17 cellular contexts compared by ENCODE assay signal in genomic region chr17:73335591-73336503, GRCh38. TPM values are rescaled to one million over a fixed set of nuclear protein-coding genes. Genes with fewer than 3 reads are reported as not detected.
DNase-seq lines count a peak whose midpoint lies in the region; TF ChIP-seq lines count a peak whose summit lies in the region.
"Had no signal": no experiment of that assay in that cellular context is flagged by ENCODE, and none has a peak within 500 bp of the region (broad histone marks: within the 10 kb centered on the region; RNA-seq: fewer than 3 reads in every experiment).

No MANE protein-coding gene starts in this region.

- H3K9me3 ChIP-seq in esophagus squamous epithelium: no peaks in the 10 kb centered on the region
- H3K9me3 ChIP-seq: neutrophil, right atrium auricular region, tibial artery had no signal

- peaks cover 13 to 73% (median 49%) of the 10 kb centered on the region in 3 donors for H3K4me1 ChIP-seq in esophagus squamous epithelium

- H3K27me3 ChIP-seq in esophagus squamous epithelium (no peaks in the 10 kb centered on the region), brain microvascular endothelial cell (replicated peaks) (no peaks in the 10 kb centered on the region)
- H3K27me3 ChIP-seq: neutrophil, right atrium auricular region, tibial artery had no signal

- 42 to 47% methylated on average over 13 of the region's 13 CpGs for WGBS in esophagus squamous epithelium, 2 donors

- TF ChIP-seq CTCF in esophagus squamous epithelium (IDR thresholded peaks at IDR 0.05): no peak
- TF ChIP-seq CTCF in brain microvascular endothelial cell (IDR thresholded peaks at IDR 0.05; ENCODE audit: low read depth, low read length, missing control alignments): no peak

- intact Hi-C loops in esophagus squamous epithelium (cut with DNase I): no loop called here

- no peak for TF ChIP-seq POLR2A in esophagus squamous epithelium (IDR thresholded peaks at IDR 0.05)

- in situ Hi-C loops in brain microvascular endothelial cell (cut with HindIII; ENCODE audit: low pct_ligation_motif_present, low sequenced_read_pairs): no loop called here

- H3K4me3 ChIP-seq in esophagus squamous epithelium (no peak overlapping the region), skin epidermis (no peak overlapping the region), brain microvascular endothelial cell (ENCODE audit: low read depth, low read length) (no peak overlapping the region)
- H3K4me3 ChIP-seq: right atrium auricular region, SK-N-MC, tibial artery had no signal

- DNase-seq in NCI-H1417 (lab: John Stamatoyannopoulos, UW) (peak in 2 of 3 experiments; percentile 21 to 28), NCI-H1417 treated with DMSO at 0.1 percent for 48 hours (lab: John Stamatoyannopoulos, UW) (no peak), NCI-H774 (lab: John Stamatoyannopoulos, UW) (peak; percentile 44), esophagus squamous epithelium (lab: John Stamatoyannopoulos, UW) (no peak), GF-D8 (lab: John Stamatoyannopoulos, UW) (no peak), brain microvascular endothelial cell (no peak)
- no peak for DNase-seq in activated CD4-positive, alpha-beta T cell treated with anti-CD3 and anti-CD28 coated beads, Interleukin-2, amount 50 U/mL, for 1 hour
- DNase-seq: activated effector memory CD4-positive, alpha-beta T cell treated with Interleukin-2 at 50 U/mL for 16 hours; DND-41; immature natural killer cell; NCI-H1930; stimulated activated CD8-positive, alpha-beta memory T cell treated with anti-CD3 and anti-CD28 coated beads, Interleukin-4, amount 100 ng/mL, for 48 hours; tibial artery had no signal

- H3K27ac ChIP-seq in esophagus squamous epithelium (peak overlapping the region; percentile 75 to 92 (median 88)), skin epidermis (peak overlapping the region in 19 of 21 experiments; percentile 31 to 85 (median 73)), brain microvascular endothelial cell (no peak overlapping the region)
- H3K27ac ChIP-seq: neutrophil, SK-N-MC, tibial artery had no signal

- no peaks in the 10 kb centered on the region for H3K36me3 ChIP-seq in esophagus squamous epithelium
- no peaks in the 10 kb centered on the region for H3K36me3 ChIP-seq in brain microvascular endothelial cell (replicated peaks)
- H3K36me3 ChIP-seq: neutrophil, right atrium auricular region, tibial artery had no signal

RNA-seq across cellular contexts. Expression of gene CDC42EP4, which starts 24.0 kb away (rescaled TPM):
- 10 to 100 TPM; 45.1 to 63.9 (median 52.9) TPM for total RNA-seq in esophagus squamous epithelium

Comparison
In these comparisons a context has a peak if more than half of its experiments do, and no peak if none do; other contexts are left out.
1. DNase-seq: peak in NCI-H1417 (2 of 3) and NCI-H774 (single experiment); none in NCI-H1417 treated with DMSO at 0.1 percent for 48 hours (single experiment), esophagus squamous epithelium (single experiment), activated CD4-positive, alpha-beta T cell treated with anti-CD3 and anti-CD28 coated beads, Interleukin-2, amount 50 U/mL, for 1 hour (single experiment), GF-D8 (single experiment) and brain microvascular endothelial cell (single experiment).